ENCODE assay signal across 13 cellular contexts in genomic region chr12:6941267-6941666, GRCh38. TPM values are rescaled to one million over a fixed set of nuclear protein-coding genes. Genes with fewer than 3 reads are reported as not detected.
DNase-seq lines count a peak whose midpoint lies in the region; ATAC-seq and TF ChIP-seq lines count a peak whose summit lies in the region.
"Had no signal": no experiment of that assay in that cellular context is flagged by ENCODE, and none has a peak within 500 bp of the region (broad histone marks: within the 10 kb centered on the region; RNA-seq: fewer than 3 reads in every experiment).

No MANE protein-coding gene starts in this region.

- H2AK5ac ChIP-seq in neuronal stem cell (ENCODE audit: low read depth, low read length) = peak overlapping the region; percentile 76

- no peaks in the 10 kb centered on the region for H3K9me3 ChIP-seq in BLaER1
- H3K9me3 ChIP-seq in neuronal stem cell (replicated peaks in 1 of 2; ENCODE audit: control insufficient read depth in 2 of 2, insufficient read depth in 1 of 2, low read depth in 1 of 2, low read length in 2 of 2) = no peaks in the 10 kb centered on the region
- H3K9me3 ChIP-seq: thoracic aorta had no signal

- no TSS peak for BruUV-seq in Calu3 (replicated peaks; lab: Mats Ljungman, UMichigan)

- no peak overlapping the region for H4K8ac ChIP-seq in neuronal stem cell (ENCODE audit: low read depth, low read length)

- no peak overlapping the region for H3K4ac ChIP-seq in neuronal stem cell (ENCODE audit: low read length)

- H3K36me3 ChIP-seq in BLaER1 = peaks cover 46% of the 10 kb centered on the region
- peaks cover 34 to 66% of the 10 kb centered on the region in 2 donors for H3K36me3 ChIP-seq in neuronal stem cell (replicated peaks in 1 of 2; ENCODE audit: control insufficient read depth in 2 of 2, insufficient read depth in 2 of 2, low read length in 2 of 2)

- 0 out of 2 replicates have a peak overlapping the region, but pooled peaks have one; percentile 30 for H3K9ac ChIP-seq in BLaER1
- H3K9ac ChIP-seq in neuronal stem cell (ENCODE audit: low read depth, low read length, poor library complexity) = no peak overlapping the region

- H2BK12ac ChIP-seq in neuronal stem cell (ENCODE audit: low read length) = peak overlapping the region; percentile 66

- H3K4me1 ChIP-seq in BLaER1 = peaks cover 56% of the 10 kb centered on the region
- H3K4me1 ChIP-seq in neuronal stem cell (ENCODE audit: control insufficient read depth in 2 of 2, insufficient read depth in 1 of 2, low read depth in 1 of 2, low read length in 2 of 2) = peaks cover 11 to 14% of the 10 kb centered on the region in 2 donors

- H3K27ac ChIP-seq in BLaER1 (no peak overlapping the region; the same call in 1 of the 2 replicates), neuronal stem cell (replicated peaks; ENCODE audit: low read length) (no peak overlapping the region)
- H3K27ac ChIP-seq: brain microvascular endothelial cell had no signal

- H3K4me1 Mint-ChIP-seq in Calu3 (ENCODE audit: low read depth, unreplicated experiment) (peaks cover 44% of the 10 kb centered on the region), brain (peaks cover 80% of the 10 kb centered on the region)

- H3K36me3 Mint-ChIP-seq in Calu3 (ENCODE audit: insufficient read depth, unreplicated experiment) (peaks cover 99% of the 10 kb centered on the region), brain (peaks cover 28% of the 10 kb centered on the region)

- no peak overlapping the region for H3K14ac ChIP-seq in neuronal stem cell (ENCODE audit: low read length)

- H3K27me3 Mint-ChIP-seq in Calu3 (ENCODE audit: unreplicated experiment) (peaks cover 13% of the 10 kb centered on the region), brain (peaks cover 3% of the 10 kb centered on the region)
- H3K27me3 Mint-ChIP-seq: effector memory CD8-positive, alpha-beta T cell; memory B cell had no signal

- TF ChIP-seq CTCF in Calu3 (IDR thresholded peaks at IDR 0.05; ENCODE audit: unreplicated experiment) (no peak), brain (conservative IDR thresholded peaks at IDR 0.05) (no peak)

- intact Hi-C loops in Calu3 (cut with micrococcal nuclease; ENCODE audit: unreplicated experiment) = loop anchor here (5.0 kb wide), 1 partner anchor 74 kb away; the partner anchor contains the start of gene TPI1

- H3K4me3 Mint-ChIP-seq in Calu3 (ENCODE audit: low read depth, unreplicated experiment) = no peak overlapping the region
- H3K4me3 Mint-ChIP-seq in brain = peak overlapping the region in 2 of 5 experiments; percentile 27 to 33
- H3K4me3 Mint-ChIP-seq: CD14-positive monocyte, memory B cell had no signal

- H3K18ac ChIP-seq in neuronal stem cell (ENCODE audit: low read length) = no peak overlapping the region

- H3K27me3 ChIP-seq in BLaER1 = no peaks in the 10 kb centered on the region
- H3K27me3 ChIP-seq in neuronal stem cell (ENCODE audit: control insufficient read depth in 3 of 3, insufficient read depth in 3 of 3, low read depth in 1 of 3, low read length in 3 of 3) = no peaks in the 10 kb centered on the region
- H3K27me3 ChIP-seq: brain microvascular endothelial cell had no signal

- H3K27ac Mint-ChIP-seq in Calu3 (ENCODE audit: unreplicated experiment) = peak overlapping the region; percentile 50
- peak overlapping the region in 3 of 5 experiments; percentile 62 to 100 (median 91) for H3K27ac Mint-ChIP-seq in brain

- H3K79me1 ChIP-seq in neuronal stem cell (ENCODE audit: low read depth, low read length) = peaks cover 12% of the 10 kb centered on the region

- no peak overlapping the region for H2BK15ac ChIP-seq in neuronal stem cell (ENCODE audit: low read length)

- H2AFZ ChIP-seq in neuronal stem cell (ENCODE audit: low read length) = no peak overlapping the region

- ATAC-seq in GM18502 (IDR thresholded peaks at IDR 0.05; ENCODE audit: poor library complexity, unreplicated experiment) = no peak
- ATAC-seq: effector memory CD8-positive, alpha-beta T cell had no signal

- no peaks in the 10 kb centered on the region for H3K9me3 Mint-ChIP-seq in Calu3 (ENCODE audit: low read depth, unreplicated experiment)
- H3K9me3 Mint-ChIP-seq in brain = peaks cover 0 to 7% (median 0%) of the 10 kb centered on the region in 5 experiments
- H3K9me3 Mint-ChIP-seq: effector memory CD8-positive, alpha-beta T cell; memory B cell had no signal

- H4K20me1 ChIP-seq in BLaER1 = no peaks in the 10 kb centered on the region

- no peak overlapping the region for H4K91ac ChIP-seq in neuronal stem cell (ENCODE audit: low read depth, low read length, poor library complexity)

- CTCF ChIA-PET in Calu3 (lab: Charles Lee) = interaction anchor here (0.5 to 0.6 kb wide), 3 partner anchors 16 to 388 kb away, joined by 3 read pairs; no protein-coding TSS in a partner anchor

- no peak overlapping the region for H2BK120ac ChIP-seq in neuronal stem cell (ENCODE audit: low read depth, low read length)

- peak overlapping the region; percentile 56 for H3K23ac ChIP-seq in neuronal stem cell (ENCODE audit: low read depth, low read length, poor library complexity)

- DNase-seq in Calu3 = no peak
- DNase-seq in neuronal stem cell (ENCODE audit: low spot score) = no peak
- no peak for DNase-seq in NCI-H2107 (lab: John Stamatoyannopoulos, UW)
- no peak for DNase-seq in NCI-H1092 treated with DMSO at 0.1 percent for 48 hours (lab: John Stamatoyannopoulos, UW)
- DNase-seq: brain microvascular endothelial cell; effector memory CD8-positive, alpha-beta T cell had no signal

- H3K4me2 ChIP-seq in BLaER1 = no peak overlapping the region
- no peak overlapping the region for H3K4me2 ChIP-seq in neuronal stem cell (ENCODE audit: insufficient read depth, low read length, poor library complexity, severe bottlenecking)

- WGBS in neuronal stem cell (ENCODE audit: extremely low coverage in 2 of 2, insufficient read length in 2 of 2, insufficient replicate concordance in 1 of 2), 2 donors = no CpG with 5 or more reads among the region's 12 CpGs

- peak overlapping the region; percentile 46 for H2BK5ac ChIP-seq in neuronal stem cell (ENCODE audit: low read length)

- H3K4me3 ChIP-seq in BLaER1 (no peak overlapping the region), neuronal stem cell (ENCODE audit: low read length in 2 of 2) (no peak overlapping the region)
- H3K4me3 ChIP-seq: thoracic aorta had no signal

RNA-seq across cellular contexts. Expression of gene RNU7-1, which starts 2.3 kb away (rescaled TPM):
- total RNA-seq in Calu3 (2022) = not detected in 2 replicates
- not detected for polyA plus RNA-seq in brain (ENCODE audit: insufficient read depth, low read depth, low replicate concordance)
- polyA plus RNA-seq in neuronal stem cell (2013, experiment 1 of 2) = not detected
- polyA plus RNA-seq in neuronal stem cell (2013, experiment 2 of 2) = not detected
- total RNA-seq: fibroblast of villous mesenchyme, thoracic aorta had no signal
- polyA plus RNA-seq: CD14-positive monocyte had no signal

RNA-seq across cellular contexts. Expression of gene C12orf57, which starts 2.6 kb away (rescaled TPM):
- 96.7 and 103 TPM in 2 replicates for total RNA-seq in Calu3 (2022)
- 619 TPM for polyA plus RNA-seq in brain (ENCODE audit: insufficient read depth, low read depth, low replicate concordance)
- polyA plus RNA-seq in neuronal stem cell (2013, experiment 1 of 2) = 511 TPM
- polyA plus RNA-seq in neuronal stem cell (2013, experiment 2 of 2) = 489 TPM

RNA-seq across cellular contexts. Expression of gene PTPN6, which starts 9.9 kb away (rescaled TPM):
- total RNA-seq in Calu3 (2022) = 42.4 and 46.3 TPM in 2 replicates
- 28.3 TPM for polyA plus RNA-seq in brain (ENCODE audit: insufficient read depth, low read depth, low replicate concordance)
- polyA plus RNA-seq in neuronal stem cell (2013, experiment 1 of 2) = 3.2 TPM
- polyA plus RNA-seq in neuronal stem cell (2013, experiment 2 of 2) = 2.7 TPM
- total RNA-seq: fibroblast of villous mesenchyme had no signal

RNA-seq across cellular contexts. Expression of gene ATN1, which starts 13.5 kb away (rescaled TPM):
- total RNA-seq in Calu3 (2022) = 59.9 and 62.0 TPM in 2 replicates
- 221 TPM for polyA plus RNA-seq in brain (ENCODE audit: insufficient read depth, low read depth, low replicate concordance)
- 114 TPM for polyA plus RNA-seq in neuronal stem cell (2013, experiment 1 of 2)
- polyA plus RNA-seq in neuronal stem cell (2013, experiment 2 of 2) = 113 TPM

RNA-seq across cellular contexts. Expression of gene ENO2, which starts 26.9 kb away (rescaled TPM):
- total RNA-seq in Calu3 (2022) = 14.5 and 16.1 TPM in 2 replicates
- 553 TPM for polyA plus RNA-seq in brain (ENCODE audit: insufficient read depth, low read depth, low replicate concordance)
- 105 TPM for polyA plus RNA-seq in neuronal stem cell (2013, experiment 1 of 2)
- polyA plus RNA-seq in neuronal stem cell (2013, experiment 2 of 2) = 101 TPM
